In the genomic region with DNA sequence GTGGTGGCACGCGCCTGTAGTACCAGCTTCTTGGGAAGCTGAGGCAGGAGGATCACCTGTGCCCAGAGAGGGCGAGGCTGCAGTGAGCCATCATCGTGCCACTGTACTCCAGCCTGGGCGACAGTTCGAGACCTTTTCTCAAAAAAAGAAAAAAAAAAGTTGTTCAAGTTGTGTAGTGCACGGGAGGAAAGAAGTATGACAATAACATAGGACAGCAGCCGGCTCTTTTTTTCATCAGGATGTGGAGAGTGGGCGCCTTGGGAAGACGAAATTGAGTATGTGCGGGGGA, we compare ENCODE assay signal across 8 cellular contexts. TPM values are rescaled to one million over a fixed set of nuclear protein-coding genes. Genes with fewer than 3 reads are reported as not detected.
A peak's percentile ranks its signal among the peaks of the same experiment; 100 is the strongest.
DNase-seq lines count a peak whose midpoint lies in the region; ATAC-seq and TF ChIP-seq lines count a peak whose summit lies in the region.

No MANE protein-coding gene starts in this region.

- TF ChIP-seq EP300 in esophagus muscularis mucosa (IDR thresholded peaks at IDR 0.05), result no peak

- ATAC-seq in RWPE2 (ENCODE audit: low read depth) (no peak), GM21528 (IDR thresholded peaks at IDR 0.05; ENCODE audit: low FRiP score, unreplicated experiment) (no peak)

- H3K27ac Mint-ChIP-seq in Calu3 (ENCODE audit: unreplicated experiment), result peak overlapping the region; percentile 98

- H3K36me3 ChIP-seq in RWPE2 (ENCODE audit: low read depth) (no peaks in the 10 kb centered on the region), esophagus muscularis mucosa (no peaks in the 10 kb centered on the region), prostate gland (no peaks in the 10 kb centered on the region)

- H3K4me1 ChIP-seq in RWPE2 (ENCODE audit: insufficient read depth, poor library complexity, severe bottlenecking), result no peaks in the 10 kb centered on the region
- H3K4me1 ChIP-seq in esophagus muscularis mucosa, result peaks cover 24 to 36% (median 32%) of the 10 kb centered on the region in 4 donors
- no peaks in the 10 kb centered on the region for H3K4me1 ChIP-seq in prostate gland (replicated peaks)

- DNase-seq in Calu3 (no peak), RWPE2 (ENCODE audit: low spot score) (no peak), esophagus muscularis mucosa (ENCODE audit: extremely low spot score) (no peak), prostate gland (ENCODE audit: low spot score) (no peak), iPS-NIHi11 (ENCODE audit: low spot score) (no peak), NCI-H1092 (lab: John Stamatoyannopoulos, UW) (no peak), NCI-H146 treated with DMSO at 0.1 percent for 48 hours (lab: John Stamatoyannopoulos, UW; ENCODE audit: unreplicated experiment) (no peak)

- 24% methylated on average over 11 of the region's 11 CpGs for WGBS in esophagus muscularis mucosa
- 28% methylated on average over 11 of the region's 11 CpGs for WGBS in prostate gland

- H3K9me3 ChIP-seq in RWPE2 (ENCODE audit: severe bottlenecking) (no peaks in the 10 kb centered on the region), esophagus muscularis mucosa (no peaks in the 10 kb centered on the region), prostate gland (no peaks in the 10 kb centered on the region)

- intact Hi-C loops in Calu3 (cut with micrococcal nuclease; ENCODE audit: unreplicated experiment) (no loop called here), esophagus muscularis mucosa (cut with DNase I) (loop anchor here (2.0 kb wide), 1 partner anchor 35 kb away; no protein-coding TSS in a partner anchor), prostate gland (cut with DNase I) (loop anchor here (2.0 kb wide), 1 partner anchor 37 kb away; the partner anchor contains the start of gene PCBP1)

- no peaks in the 10 kb centered on the region for H3K27me3 Mint-ChIP-seq in Calu3 (ENCODE audit: unreplicated experiment)

- H3K4me3 ChIP-seq in RWPE2 (ENCODE audit: severe bottlenecking), result peak overlapping the region; percentile 40
- peak overlapping the region; percentile 61 to 72 (median 64) for H3K4me3 ChIP-seq in esophagus muscularis mucosa
- H3K4me3 ChIP-seq in prostate gland, result peak overlapping the region; percentile 35 to 49

- TF ChIP-seq CTCF in Calu3 (IDR thresholded peaks at IDR 0.05; ENCODE audit: unreplicated experiment) (no peak), RWPE2 (IDR thresholded peaks at IDR 0.05; ENCODE audit: poor library complexity, severe bottlenecking) (no peak), esophagus muscularis mucosa (IDR thresholded peaks at IDR 0.05) (no peak), prostate gland (IDR thresholded peaks at IDR 0.05) (no peak)

- no peak for TF ChIP-seq POLR2A in esophagus muscularis mucosa (IDR thresholded peaks at IDR 0.05; ENCODE audit: low read depth)
- no peak for TF ChIP-seq POLR2A in prostate gland (IDR thresholded peaks at IDR 0.05)

- H3K9me3 Mint-ChIP-seq in Calu3 (ENCODE audit: low read depth, unreplicated experiment), result no peaks in the 10 kb centered on the region

- H3K27ac ChIP-seq in RWPE2 (ENCODE audit: poor library complexity, severe bottlenecking) (peak overlapping the region; percentile 61), esophagus muscularis mucosa (replicated peaks in 1 of 4) (peak overlapping the region; percentile 93 to 99 (median 98)), prostate gland (peak overlapping the region; percentile 94 to 98)

- H3K4me1 Mint-ChIP-seq in Calu3 (ENCODE audit: low read depth, unreplicated experiment), result peaks cover 46% of the 10 kb centered on the region

- peaks cover 28% of the 10 kb centered on the region for H3K36me3 Mint-ChIP-seq in Calu3 (ENCODE audit: insufficient read depth, unreplicated experiment)

- no TSS peak for BruUV-seq in Calu3 (replicated peaks; lab: Mats Ljungman, UMichigan)

- CTCF ChIA-PET in Calu3 (lab: Charles Lee), result interaction anchor here (0.8 to 1.0 kb wide), 3 partner anchors 9 to 651 kb away, joined by 3 to 6 read pairs (median 3); partner anchors contain the start of gene C2orf42

- peak overlapping the region; percentile 81 for H3K4me3 Mint-ChIP-seq in Calu3 (ENCODE audit: low read depth, unreplicated experiment)

- H3K27me3 ChIP-seq in RWPE2 (ENCODE audit: insufficient read depth, poor library complexity, severe bottlenecking) (no peaks in the 10 kb centered on the region), esophagus muscularis mucosa (no peaks in the 10 kb centered on the region), prostate gland (replicated peaks; ENCODE audit: insufficient read depth) (no peaks in the 10 kb centered on the region)

RNA-seq across cellular contexts. Expression of gene PCBP1, which starts 36.5 kb away (rescaled TPM):
- total RNA-seq in Calu3 (2022) (252 and 260 TPM in 2 replicates), esophagus muscularis mucosa (100 to 1,000 TPM; 156 to 220 (median 189) TPM), prostate gland (100 to 1,000 TPM; 166 to 219 TPM)
